ENCODE assay signal across 23 cellular contexts in genomic region chr6:45789238-45789637, GRCh38.
"Had no signal": no experiment of that assay in that cellular context is flagged by ENCODE, and none has a peak within 500 bp of the region (broad histone marks: within the 10 kb centered on the region; RNA-seq: fewer than 3 reads in every experiment).

No MANE protein-coding gene starts in this region.

- H3K27me3 Mint-ChIP-seq: activated CD4-positive, alpha-beta T cell treated with anti-CD3 and anti-CD28 coated beads, Interleukin-2, amount 10 ng/mL, durations not matched to agents 7 days and 5 days; central memory CD8-positive, alpha-beta T cell had no signal

- H3K4me1 Mint-ChIP-seq: activated CD4-positive, alpha-beta T cell treated with anti-CD3 and anti-CD28 coated beads, Interleukin-2, amount 10 ng/mL, durations not matched to agents 7 days and 5 days; activated CD8-positive, alpha-beta memory T cell treated with anti-CD3 and anti-CD28 coated beads, Interleukin-2, amount 10 ng/mL, durations not matched to agents 7 days and 5 days; central memory CD8-positive, alpha-beta T cell had no signal

- ATAC-seq: activated CD8-positive, alpha-beta memory T cell treated with anti-CD3 and anti-CD28 coated beads, Interleukin-2, amount 10 ng/mL, durations not matched to agents 7 days and 5 days had no signal

- H3K9me3 Mint-ChIP-seq: activated naive CD4-positive, alpha-beta T cell treated with anti-CD3 and anti-CD28 coated beads for 36 hours; activated T-cell treated with anti-CD3 and anti-CD28 coated beads, Interleukin-2, amount 50 U/mL, for 24 hours; central memory CD8-positive, alpha-beta T cell had no signal

- H3K4me3 Mint-ChIP-seq: activated CD4-positive, alpha-beta T cell treated with anti-CD3 and anti-CD28 coated beads, Interleukin-2, amount 10 ng/mL, durations not matched to agents 7 days and 5 days; activated CD8-positive, alpha-beta memory T cell treated with anti-CD3 and anti-CD28 coated beads, Interleukin-2, amount 10 ng/mL, durations not matched to agents 7 days and 5 days; activated naive CD4-positive, alpha-beta T cell treated with anti-CD3 and anti-CD28 coated beads for 36 hours; activated naive CD8-positive, alpha-beta T cell; activated T-cell treated with anti-CD3 and anti-CD28 coated beads, Interleukin-2, amount 50 U/mL, for 24 hours; brain; central memory CD8-positive, alpha-beta T cell had no signal

- H3K36me3 Mint-ChIP-seq: activated naive CD8-positive, alpha-beta T cell; brain had no signal

- DNase-seq: activated CD4-positive, alpha-beta T cell treated with anti-CD3 and anti-CD28 coated beads, Interleukin-2, amount 10 ng/mL, durations not matched to agents 7 days and 5 days; activated CD4-positive, CD25-positive, alpha-beta regulatory T cell; activated CD8-positive, alpha-beta memory T cell treated with anti-CD3 and anti-CD28 coated beads, Interleukin-2, amount 10 ng/mL, durations not matched to agents 7 days and 5 days; activated gamma-delta T cell; activated naive CD4-positive, alpha-beta T cell treated with anti-CD3 and anti-CD28 coated beads for 36 hours; activated T-cell treated with anti-CD3 and anti-CD28 coated beads, Interleukin-2, amount 50 U/mL, for 24 hours; amygdala; Kasumi-1; KBM-7; MV-4-11; NCI-H1105; NCI-H1436; NCI-H1694 treated with DMSO at 0.1 percent for 48 hours; NCI-H2029 treated with DMSO at 0.1 percent for 48 hours; NCI-H345; NCI-H510A; NCI-H526 treated with DMSO at 0.1 percent for 48 hours; NCI-H82; SIG-M5 had no signal

- H3K27ac Mint-ChIP-seq: activated CD4-positive, alpha-beta T cell treated with anti-CD3 and anti-CD28 coated beads, Interleukin-2, amount 10 ng/mL, durations not matched to agents 7 days and 5 days; activated CD8-positive, alpha-beta memory T cell treated with anti-CD3 and anti-CD28 coated beads, Interleukin-2, amount 10 ng/mL, durations not matched to agents 7 days and 5 days; activated naive CD4-positive, alpha-beta T cell treated with anti-CD3 and anti-CD28 coated beads for 36 hours; activated naive CD8-positive, alpha-beta T cell; activated T-cell treated with anti-CD3 and anti-CD28 coated beads, Interleukin-2, amount 50 U/mL, for 24 hours; brain had no signal

- H3K27ac ChIP-seq: VCaP had no signal
